In genomic region chr4:27678027-27678426, GRCh38 we compare ENCODE assay signal across 25 cellular contexts.
"Had no signal": no experiment of that assay in that cellular context is flagged by ENCODE, and none has a peak within 500 bp of the region (broad histone marks: within the 10 kb centered on the region; RNA-seq: fewer than 3 reads in every experiment).

No MANE protein-coding gene starts in this region.

- H3K36me3 ChIP-seq: esophagus muscularis mucosa, gastroesophageal sphincter, heart left ventricle had no signal

- H3K4me3 ChIP-seq: coronary artery, dorsolateral prefrontal cortex, esophagus muscularis mucosa, gastroesophageal sphincter, heart left ventricle, hepatocyte, lung had no signal

- H3K27me3 ChIP-seq: esophagus muscularis mucosa, heart left ventricle, hepatocyte had no signal

- H3K9me3 ChIP-seq: esophagus muscularis mucosa, gastroesophageal sphincter, heart left ventricle had no signal

- H3K4me1 ChIP-seq: esophagus muscularis mucosa, foreskin keratinocyte, gastroesophageal sphincter, heart left ventricle had no signal

- DNase-seq: dermis blood vessel endothelial cell; dorsolateral prefrontal cortex; effector CD4-positive, alpha-beta T cell; effector memory CD4-positive, alpha-beta T cell; foreskin keratinocyte; heart left ventricle; hypothalamus; immature natural killer cell; islet precursor cell; kidney; kidney glomerular epithelial cell; left colon; left ventricle myocardium superior; mammary epithelial cell; mesendoderm; midbrain; naive thymus-derived CD4-positive, alpha-beta T cell had no signal

- FAIRE-seq: colon, endothelial cell of umbilical vein, kidney had no signal

- H3K27ac ChIP-seq: coronary artery, dorsolateral prefrontal cortex, esophagus muscularis mucosa, foreskin keratinocyte, gastroesophageal sphincter, heart left ventricle, hepatocyte had no signal

- ATAC-seq: foreskin keratinocyte; gastroesophageal sphincter; heart left ventricle; left colon; left lobe of liver; left ventricle myocardium superior; naive thymus-derived CD4-positive, alpha-beta T cell had no signal
